Comparison of ENCODE assay signal across 19 cellular contexts in the genomic region with DNA sequence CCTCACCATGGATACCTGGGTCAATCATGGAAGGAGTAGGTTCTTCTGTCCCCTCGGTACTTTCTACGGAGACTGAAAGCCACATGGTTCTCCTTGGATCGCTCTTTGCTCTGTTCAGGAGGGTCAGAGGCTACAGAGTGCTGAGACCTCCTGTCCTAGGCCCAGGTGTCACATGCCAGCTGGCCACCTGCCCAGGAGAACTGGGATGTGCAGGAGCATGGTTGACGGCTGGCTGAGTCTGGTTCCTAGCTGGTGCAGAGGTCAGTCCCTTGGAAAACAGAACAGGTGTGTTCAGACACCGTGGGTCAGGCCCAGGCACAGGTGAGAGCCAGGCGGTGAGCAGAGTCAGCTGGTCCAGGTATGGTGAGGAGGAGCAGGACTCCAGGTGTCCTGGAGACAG.
"Had no signal": no experiment of that assay in that cellular context is flagged by ENCODE, and none has a peak within 500 bp of the region (broad histone marks: within the 10 kb centered on the region; RNA-seq: fewer than 3 reads in every experiment).

No MANE protein-coding gene starts in this region.

- H3K36me3 ChIP-seq: SJCRH30 had no signal

- H3K27me3 ChIP-seq: SJCRH30 had no signal

- H3K4me3 ChIP-seq: SJCRH30 had no signal

- ATAC-seq: SK-N-SH treated with all-trans-retinoic acid at 6 μM for 48 hours had no signal

- DNase-seq: KBM-7, MV-4-11, NCI-H1048, NCI-H1105, NCI-H1417, NCI-H1436 treated with DMSO at 0.1 percent for 48 hours, NCI-H1694, NCI-H187 treated with DMSO at 0.1 percent for 48 hours, NCI-H2081, NCI-H2107, NCI-H2227 treated with DMSO at 0.1 percent for 48 hours, NCI-H510A, NCI-H524 treated with DMSO at 0.1 percent for 48 hours, NCI-H69, NCI-H774, SHP77 treated with DMSO at 0.1 percent for 48 hours, SJCRH30 had no signal

- H3K27ac ChIP-seq: RWPE1, SJCRH30 had no signal

- H3K4me1 ChIP-seq: SJCRH30 had no signal

- H3K9me3 ChIP-seq: SJCRH30 had no signal
